16 cellular contexts compared by ENCODE assay signal in genomic region chr2:178877874-178878273, GRCh38.
DNase-seq lines count a peak whose midpoint lies in the region; ATAC-seq and TF ChIP-seq lines count a peak whose summit lies in the region.
"Had no signal": no experiment of that assay in that cellular context is flagged by ENCODE, and none has a peak within 500 bp of the region (broad histone marks: within the 10 kb centered on the region; RNA-seq: fewer than 3 reads in every experiment).

No MANE protein-coding gene starts in this region.

- no peaks in the 10 kb centered on the region for H3K27me3 ChIP-seq in heart left ventricle
- H3K27me3 ChIP-seq in KMS-11 (ENCODE audit: insufficient read depth, low read depth) = no peaks in the 10 kb centered on the region
- H3K27me3 ChIP-seq in ascending aorta = no peaks in the 10 kb centered on the region
- no peaks in the 10 kb centered on the region for H3K27me3 ChIP-seq in thoracic aorta (replicated peaks; ENCODE audit: insufficient read depth)
- no peaks in the 10 kb centered on the region for H3K27me3 ChIP-seq in Karpas-422 (ENCODE audit: low read length)
- no peaks in the 10 kb centered on the region for H3K27me3 ChIP-seq in WERI-Rb-1 (ENCODE audit: insufficient read depth, low read depth, severe bottlenecking)
- H3K27me3 ChIP-seq: BLaER1 had no signal

- DNase-seq in heart left ventricle (no peak), cardiac septum (ENCODE audit: low spot score) (no peak), ascending aorta (ENCODE audit: low spot score in 2 of 2) (no peak), thoracic aorta (ENCODE audit: low spot score) (no peak), Karpas-422 (no peak), WERI-Rb-1 (no peak)
- DNase-seq: 8988T; AML-193; Caco-2; CD8-positive, alpha-beta memory T cell; GF-D8; GM23248 had no signal

- H2AFZ ChIP-seq in KMS-11 (ENCODE audit: low read depth) = no peak overlapping the region
- no peak overlapping the region for H2AFZ ChIP-seq in Karpas-422 (ENCODE audit: low read length)
- H2AFZ ChIP-seq: GM23248 had no signal

- TF ChIP-seq CTCF in heart left ventricle (IDR thresholded peaks at IDR 0.05) (no peak), KMS-11 (conservative IDR thresholded peaks at IDR 0.05; ENCODE audit: low read depth, low read length) (no peak), ascending aorta (IDR thresholded peaks at IDR 0.05) (no peak), thoracic aorta (IDR thresholded peaks at IDR 0.05) (no peak), WERI-Rb-1 (IDR thresholded peaks at IDR 0.05; ENCODE audit: low read depth, low read length) (no peak)

- H3K27ac ChIP-seq in heart left ventricle = peak overlapping the region in 10 of 12 donors; percentile 3 to 64 (median 52)
- H3K27ac ChIP-seq in KMS-11 = peak overlapping the region; percentile 48; the same call in 1 of the 2 replicates
- H3K27ac ChIP-seq in ascending aorta = peak overlapping the region; percentile 35 to 63
- peak overlapping the region; percentile 41 to 51 for H3K27ac ChIP-seq in thoracic aorta
- no peak overlapping the region for H3K27ac ChIP-seq in Karpas-422 (ENCODE audit: low read length)
- H3K27ac ChIP-seq in WERI-Rb-1 = no peak overlapping the region
- H3K27ac ChIP-seq: BLaER1, GM23248 had no signal

- H3K79me2 ChIP-seq in KMS-11 (ENCODE audit: insufficient read depth, low read depth) (no peaks in the 10 kb centered on the region), Karpas-422 (ENCODE audit: low read length) (no peaks in the 10 kb centered on the region)

- H3K9ac ChIP-seq in KMS-11 = no peak overlapping the region
- H3K9ac ChIP-seq in Karpas-422 (ENCODE audit: low read length) = no peak overlapping the region
- H3K9ac ChIP-seq: BLaER1, GM23248 had no signal

- intact Hi-C loops in heart left ventricle (cut with DNase I) = no loop called here
- intact Hi-C loops in cardiac septum (cut with DNase I) = no loop called here
- intact Hi-C loops in ascending aorta (cut with DNase I) = no loop called here

- ATAC-seq in heart left ventricle (no peak), thoracic aorta (ENCODE audit: insufficient number of reproducible peaks, low FRiP score, low read depth) (no peak)
- ATAC-seq: HCT116, HepG2 had no signal

- H3K9me2 ChIP-seq in Karpas-422 (replicated peaks; ENCODE audit: insufficient read depth, low read length) = no peaks in the 10 kb centered on the region

- H4K20me1 ChIP-seq in KMS-11 (ENCODE audit: insufficient read depth) (no peaks in the 10 kb centered on the region), Karpas-422 (ENCODE audit: insufficient read depth, low read depth, low read length) (no peaks in the 10 kb centered on the region)
- H4K20me1 ChIP-seq: BLaER1 had no signal

- no peak for TF ChIP-seq POLR2A in heart left ventricle (IDR thresholded peaks at IDR 0.05)

- H3K9me3 ChIP-seq in heart left ventricle = no peaks in the 10 kb centered on the region
- H3K9me3 ChIP-seq in ascending aorta = no peaks in the 10 kb centered on the region
- H3K9me3 ChIP-seq in thoracic aorta = no peaks in the 10 kb centered on the region
- H3K9me3 ChIP-seq in Karpas-422 (ENCODE audit: low read length) = no peaks in the 10 kb centered on the region
- no peaks in the 10 kb centered on the region for H3K9me3 ChIP-seq in WERI-Rb-1 (ENCODE audit: severe bottlenecking)
- H3K9me3 ChIP-seq: BLaER1, Caco-2 had no signal

- 29 to 44% (median 32%) methylated on average over 2 of the region's 2 CpGs for WGBS in heart left ventricle, 4 donors

- H3K4me1 ChIP-seq in heart left ventricle (peaks cover 0 to 53% (median 25%) of the 10 kb centered on the region in 12 donors), KMS-11 (ENCODE audit: low read depth, poor library complexity, severe bottlenecking) (peaks cover 32% of the 10 kb centered on the region), ascending aorta (peaks cover 0 to 24% of the 10 kb centered on the region in 2 donors), thoracic aorta (ENCODE audit: control insufficient read depth in 1 of 2, low read depth in 2 of 2) (peaks cover 11 to 42% of the 10 kb centered on the region in 2 donors), Karpas-422 (ENCODE audit: low read length) (no peaks in the 10 kb centered on the region)
- H3K4me1 ChIP-seq: BLaER1, Caco-2 had no signal

- H3K4me3 ChIP-seq in heart left ventricle = no peak overlapping the region
- no peak overlapping the region for H3K4me3 ChIP-seq in KMS-11 (IDR thresholded peaks at IDR 0.05; ENCODE audit: insufficient read depth, low read depth, low read length)
- H3K4me3 ChIP-seq in ascending aorta = no peak overlapping the region
- no peak overlapping the region for H3K4me3 ChIP-seq in thoracic aorta
- no peak overlapping the region for H3K4me3 ChIP-seq in Karpas-422 (ENCODE audit: low read length)
- H3K4me3 ChIP-seq in WERI-Rb-1 (ENCODE audit: low read depth, low read length) = no peak overlapping the region
- H3K4me3 ChIP-seq: BLaER1, GM23248 had no signal

- H3K4me2 ChIP-seq in KMS-11 (peak overlapping the region; percentile 70), Karpas-422 (ENCODE audit: low read depth, low read length, poor library complexity, severe bottlenecking) (no peak overlapping the region)
- H3K4me2 ChIP-seq: BLaER1 had no signal

- H3K36me3 ChIP-seq in heart left ventricle = peaks cover 0 to 15% (median 0%) of the 10 kb centered on the region in 9 donors
- no peaks in the 10 kb centered on the region for H3K36me3 ChIP-seq in KMS-11 (ENCODE audit: insufficient read depth)
- H3K36me3 ChIP-seq in ascending aorta = no peaks in the 10 kb centered on the region
- H3K36me3 ChIP-seq in thoracic aorta = no peaks in the 10 kb centered on the region
- H3K36me3 ChIP-seq in Karpas-422 (ENCODE audit: insufficient read depth, low read length) = no peaks in the 10 kb centered on the region
- peaks cover 57% of the 10 kb centered on the region for H3K36me3 ChIP-seq in WERI-Rb-1
- H3K36me3 ChIP-seq: BLaER1 had no signal

Comparison
In these comparisons a context has a peak if more than half of its experiments do, and no peak if none do; other contexts are left out.
1. H3K27ac ChIP-seq: peak in heart left ventricle (10 of 12), KMS-11 (single experiment), ascending aorta (2 of 2) and thoracic aorta (2 of 2); none in Karpas-422 (single experiment) and WERI-Rb-1 (single experiment).